ENCODE assay signal across 8 cellular contexts in genomic region chr15:51076898-51077564, GRCh38. TPM values are rescaled to one million over a fixed set of nuclear protein-coding genes. Genes with fewer than 3 reads are reported as not detected.
DNase-seq lines count a peak whose midpoint lies in the region; ATAC-seq and TF ChIP-seq lines count a peak whose summit lies in the region.

No MANE protein-coding gene starts in this region.

- peak; percentile 70 for DNase-seq in A172 (ENCODE audit: low spot score)
- DNase-seq in SKM-1 (lab: John Stamatoyannopoulos, UW; ENCODE audit: unreplicated experiment), result peak; percentile 52
- DNase-seq in foreskin fibroblast, result peak; percentile 23 to 70
- peak; percentile 7 for DNase-seq in renal cortical epithelial cell (ENCODE audit: low read depth)
- no peak for DNase-seq in kidney tubule cell (ENCODE audit: low spot score)
- no peak for DNase-seq in stimulated activated CD4-positive, alpha-beta T cell treated with anti-CD3 and anti-CD28 coated beads, Interleukin-4, amount 100 ng/mL, for 24 hours

- H3K4me3 ChIP-seq in foreskin fibroblast (ENCODE audit: low read depth in 1 of 2, low read length in 2 of 2), result peak overlapping the region; percentile 23 to 38

- no peak for TF ChIP-seq CTCF in foreskin fibroblast (IDR thresholded peaks at IDR 0.05; ENCODE audit: low read depth, low read length)

- ATAC-seq in GM21390 (IDR thresholded peaks at IDR 0.05; ENCODE audit: unreplicated experiment) (peak; percentile 46), GM21360 (IDR thresholded peaks at IDR 0.05; ENCODE audit: unreplicated experiment) (no peak)

RNA-seq across cellular contexts. Expression of gene TNFAIP8L3, which starts 17.7 kb away (rescaled TPM):
- total RNA-seq in A172 (2014; rRNA removed; shearing (Covaris generic)), result 0.07 TPM in 1 of 2 replicates, not detected in the other
- total RNA-seq in renal cortical epithelial cell, result 0.35 and 0.40 TPM in 2 replicates

Comparison
In these comparisons a context has a peak if more than half of its experiments do, and no peak if none do; other contexts are left out.
1. DNase-seq: peak in A172 (single experiment), SKM-1 (single experiment), foreskin fibroblast (2 of 2) and renal cortical epithelial cell (single experiment); none in kidney tubule cell (single experiment) and stimulated activated CD4-positive, alpha-beta T cell treated with anti-CD3 and anti-CD28 coated beads, Interleukin-4, amount 100 ng/mL, for 24 hours (single experiment).